ENCODE assay signal across 7 cellular contexts in genomic region chr11:67118059-67118766, GRCh38. TPM values are rescaled to one million over a fixed set of nuclear protein-coding genes. Genes with fewer than 3 reads are reported as not detected.
DNase-seq lines count a peak whose midpoint lies in the region; ATAC-seq lines count a peak whose summit lies in the region.

No MANE protein-coding gene starts in this region.

- intact Hi-C loops in left ventricle myocardium superior (cut with micrococcal nuclease) = no loop called here

- ATAC-seq in GM18517 (IDR thresholded peaks at IDR 0.05; ENCODE audit: unreplicated experiment) (peak; percentile 16), HG02870 (IDR thresholded peaks at IDR 0.05; ENCODE audit: unreplicated experiment) (peak; percentile 5), left ventricle myocardium superior (peak; percentile 33)

- DNase-seq in RPMI8226 = peak; percentile 31
- peak; percentile 11 for DNase-seq in activated naive CD8-positive, alpha-beta T cell treated with anti-CD3 and anti-CD28 coated beads, Interleukin-2, amount 50 U/mL, for 16 hours (ENCODE audit: low read depth, low spot score)
- DNase-seq in left ventricle myocardium superior = peak; percentile 69
- peak; percentile 43 for DNase-seq in putamen (ENCODE audit: low spot score)
- no peak for DNase-seq in T1000 (lab: John Stamatoyannopoulos, UW)

RNA-seq across cellular contexts. Expression of gene KDM2A, which starts 0.8 kb away (rescaled TPM):
- 37.5 TPM for total RNA-seq in left ventricle myocardium superior
